ENCODE assay signal across 1 cellular context in the genomic region with DNA sequence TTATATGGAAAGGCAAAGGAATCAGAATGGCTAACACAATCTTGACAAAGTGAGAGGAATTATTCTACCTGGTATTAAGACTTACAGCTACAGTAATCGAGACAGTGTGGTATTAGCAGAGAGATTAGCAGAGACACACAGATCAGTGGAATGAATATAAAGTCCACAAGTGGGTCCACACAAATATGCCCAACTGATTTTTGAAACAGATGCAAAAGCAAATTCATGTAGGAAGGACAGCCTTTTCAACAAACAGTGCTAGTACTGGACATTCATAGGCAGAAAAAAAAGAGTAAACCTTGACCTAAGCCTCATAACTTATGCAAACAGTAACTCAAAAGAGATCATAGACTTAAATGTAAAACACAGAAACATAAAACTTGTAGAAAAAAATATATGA.
TF ChIP-seq lines count a peak whose summit lies in the region.

No MANE protein-coding gene starts in this region.

TF ChIP-seq in HepG2, 621 proteins besides CTCF, POLR2A, EP300 and RAD21 (continued from another document):
- no peak for TF ChIP-seq NFIB (CRISPR knock-in tag; IDR thresholded peaks at IDR 0.05; ENCODE audit: borderline replicate concordance)
- TF ChIP-seq YY1 (IDR thresholded peaks at IDR 0.05; ENCODE audit: insufficient read depth, insufficient replicate concordance, low read depth, low read length), result no peak
- TF ChIP-seq HMGXB3 (CRISPR knock-in tag; IDR thresholded peaks at IDR 0.05; ENCODE audit: borderline replicate concordance), result peak; percentile 43; the same call in 1 of the 2 replicates
- 0 out of 2 replicates have a peak, but pooled peaks have one; percentile 43 for TF ChIP-seq ARID3A (IDR thresholded peaks at IDR 0.05; ENCODE audit: low read depth, low read length)
- peak; percentile 41; the same call in 1 of the 2 replicates for TF ChIP-seq RXRB (CRISPR knock-in tag; IDR thresholded peaks at IDR 0.05; ENCODE audit: borderline replicate concordance)
- no peak for TF ChIP-seq FOXM1 (CRISPR knock-in tag; IDR thresholded peaks at IDR 0.05)
- TF ChIP-seq ARID5B (CRISPR knock-in tag; IDR thresholded peaks at IDR 0.05), result 0 out of 2 replicates have a peak, but pooled peaks have one; percentile 24
- TF ChIP-seq FOXC1 (CRISPR knock-in tag; IDR thresholded peaks at IDR 0.05; ENCODE audit: borderline replicate concordance), result no peak
- no peak for TF ChIP-seq ZNF547 (CRISPR knock-in tag; IDR thresholded peaks at IDR 0.05)
- TF ChIP-seq, protein P1, sequence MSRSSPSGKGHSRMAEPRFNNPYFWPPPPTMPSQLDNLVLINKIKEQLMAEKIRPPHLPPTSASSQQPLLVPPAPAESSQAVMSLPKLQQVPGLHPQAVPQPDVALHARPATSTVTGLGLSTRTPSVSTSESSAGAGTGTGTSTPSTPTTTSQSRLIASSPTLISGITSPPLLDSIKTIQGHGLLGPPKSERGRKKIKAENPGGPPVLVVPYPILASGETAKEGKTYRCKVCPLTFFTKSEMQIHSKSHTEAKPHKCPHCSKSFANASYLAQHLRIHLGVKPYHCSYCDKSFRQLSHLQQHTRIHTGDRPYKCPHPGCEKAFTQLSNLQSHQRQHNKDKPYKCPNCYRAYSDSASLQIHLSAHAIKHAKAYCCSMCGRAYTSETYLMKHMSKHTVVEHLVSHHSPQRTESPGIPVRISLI (CRISPR knock-in tag; IDR thresholded peaks at IDR 0.05; ENCODE audit: borderline replicate concordance), result peak; percentile 94
- TF ChIP-seq, protein P2, sequence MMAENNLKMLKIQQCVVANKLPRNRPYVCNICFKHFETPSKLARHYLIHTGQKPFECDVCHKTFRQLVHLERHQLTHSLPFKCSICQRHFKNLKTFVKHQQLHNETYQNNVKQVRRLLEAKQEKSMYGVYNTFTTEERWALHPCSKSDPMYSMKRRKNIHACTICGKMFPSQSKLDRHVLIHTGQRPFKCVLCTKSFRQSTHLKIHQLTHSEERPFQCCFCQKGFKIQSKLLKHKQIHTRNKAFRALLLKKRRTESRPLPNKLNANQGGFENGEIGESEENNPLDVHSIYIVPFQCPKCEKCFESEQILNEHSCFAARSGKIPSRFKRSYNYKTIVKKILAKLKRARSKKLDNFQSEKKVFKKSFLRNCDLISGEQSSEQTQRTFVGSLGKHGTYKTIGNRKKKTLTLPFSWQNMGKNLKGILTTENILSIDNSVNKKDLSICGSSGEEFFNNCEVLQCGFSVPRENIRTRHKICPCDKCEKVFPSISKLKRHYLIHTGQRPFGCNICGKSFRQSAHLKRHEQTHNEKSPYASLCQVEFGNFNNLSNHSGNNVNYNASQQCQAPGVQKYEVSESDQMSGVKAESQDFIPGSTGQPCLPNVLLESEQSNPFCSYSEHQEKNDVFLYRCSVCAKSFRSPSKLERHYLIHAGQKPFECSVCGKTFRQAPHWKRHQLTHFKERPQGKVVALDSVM (CRISPR knock-in tag; IDR thresholded peaks at IDR 0.05), result no peak
- no peak for TF ChIP-seq RORA (CRISPR knock-in tag; IDR thresholded peaks at IDR 0.05)
- TF ChIP-seq HMG20A (CRISPR knock-in tag; IDR thresholded peaks at IDR 0.05; ENCODE audit: borderline replicate concordance), result no peak
- peak; percentile 47 for TF ChIP-seq GATAD2A (CRISPR knock-in tag; IDR thresholded peaks at IDR 0.05)
- no peak for TF ChIP-seq CENPT (CRISPR knock-in tag; IDR thresholded peaks at IDR 0.05; ENCODE audit: low read depth)
- TF ChIP-seq TOE1 (CRISPR knock-in tag; IDR thresholded peaks at IDR 0.05), result no peak
- 0 out of 2 replicates have a peak, but pooled peaks have one; percentile 22 for TF ChIP-seq MIXL1 (CRISPR knock-in tag; IDR thresholded peaks at IDR 0.05)
- no peak for TF ChIP-seq KAT8 (CRISPR knock-in tag; IDR thresholded peaks at IDR 0.05)
- no peak for TF ChIP-seq ZNF143 (CRISPR knock-in tag; IDR thresholded peaks at IDR 0.05)
- 0 out of 2 replicates have a peak, but pooled peaks have one; percentile 22 for TF ChIP-seq IRF2 (CRISPR knock-in tag; IDR thresholded peaks at IDR 0.05)
- no peak for TF ChIP-seq ZNF816 (CRISPR knock-in tag; IDR thresholded peaks at IDR 0.05; ENCODE audit: borderline replicate concordance)
- peak; percentile 61 for TF ChIP-seq PITX1 (CRISPR knock-in tag; IDR thresholded peaks at IDR 0.05)
- TF ChIP-seq NONO (IDR thresholded peaks at IDR 0.05), result no peak
- TF ChIP-seq NONO (CRISPR knock-in tag; conservative IDR thresholded peaks at IDR 0.05), result 0 out of 2 replicates have a peak, but pooled peaks have one; percentile 16
- TF ChIP-seq GZF1 (CRISPR knock-in tag; IDR thresholded peaks at IDR 0.05), result peak; percentile 65; the same call in 1 of the 2 replicates
- 0 out of 2 replicates have a peak, but pooled peaks have one; percentile 34 for TF ChIP-seq NR2F6 (IDR thresholded peaks at IDR 0.05)
- TF ChIP-seq NR2F6 (CRISPR knock-in tag; IDR thresholded peaks at IDR 0.05), result no peak
- TF ChIP-seq NCOR1 (IDR thresholded peaks at IDR 0.05; ENCODE audit: borderline replicate concordance, low read length), result peak; percentile 33; the same call in 1 of the 2 replicates
- TF ChIP-seq PPARG (CRISPR knock-in tag; conservative IDR thresholded peaks at IDR 0.05), result no peak
- TF ChIP-seq SOX6 (IDR thresholded peaks at IDR 0.05), result no peak
- TF ChIP-seq SOX6 (CRISPR knock-in tag; IDR thresholded peaks at IDR 0.05), result no peak
- no peak for TF ChIP-seq REPIN1 (CRISPR knock-in tag; IDR thresholded peaks at IDR 0.05; ENCODE audit: borderline replicate concordance, low read depth)
